Comparison of ENCODE assay signal across 8 cellular contexts in the genomic region with DNA sequence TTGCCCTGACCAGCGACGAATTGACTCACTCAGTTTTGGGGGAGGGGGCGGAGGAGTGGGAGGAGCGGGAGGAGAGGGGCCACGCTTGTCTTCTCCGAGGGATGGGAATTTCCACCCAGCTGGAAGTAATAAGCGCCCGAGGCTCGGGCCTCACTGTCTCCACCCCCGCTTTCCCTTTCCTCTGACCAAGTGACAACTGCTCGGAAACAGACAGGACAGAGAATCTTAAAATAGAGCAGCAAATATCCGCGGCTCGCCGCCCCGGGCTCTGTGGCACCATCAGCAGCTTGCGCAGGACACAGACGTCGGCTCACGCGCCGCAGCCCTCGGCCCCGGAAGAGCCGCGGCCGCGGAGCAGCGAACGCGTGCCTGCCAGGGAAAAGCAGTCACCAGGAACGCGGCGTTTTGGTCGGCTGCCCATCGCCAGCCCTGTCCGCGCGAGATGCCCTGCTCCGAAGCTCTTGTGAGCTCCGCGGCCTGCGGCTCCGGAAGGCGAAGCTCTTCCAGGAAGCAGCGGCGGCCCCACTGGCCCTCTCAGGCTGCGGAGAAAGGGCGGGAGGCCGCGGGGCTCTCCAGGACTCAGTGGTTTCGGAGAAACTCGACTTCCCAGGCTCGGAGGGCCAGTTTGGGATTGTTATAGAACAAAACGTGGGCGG. TPM values are rescaled to one million over a fixed set of nuclear protein-coding genes. Genes with fewer than 3 reads are reported as not detected.
DNase-seq lines count a peak whose midpoint lies in the region; ATAC-seq and TF ChIP-seq lines count a peak whose summit lies in the region.

No MANE protein-coding gene starts in this region.

- H4K20me1 ChIP-seq in Karpas-422 (ENCODE audit: insufficient read depth, low read depth, low read length): no peaks in the 10 kb centered on the region

- ATAC-seq in GM21526 (IDR thresholded peaks at IDR 0.05; ENCODE audit: low FRiP score, unreplicated experiment) (peak; percentile 34), GM19328 (IDR thresholded peaks at IDR 0.05; ENCODE audit: unreplicated experiment) (no peak)

- in situ Hi-C loops in astrocyte of the cerebellum (cut with HindIII; ENCODE audit: low sequenced_read_pairs): no loop called here

- H3K4me1 ChIP-seq in Karpas-422 (ENCODE audit: low read length): peaks cover 46% of the 10 kb centered on the region
- peaks cover 5% of the 10 kb centered on the region for H3K4me1 ChIP-seq in rectal smooth muscle tissue (ENCODE audit: control insufficient read depth, insufficient read depth, low read length)

- H3K4me3 ChIP-seq in Karpas-422 (ENCODE audit: low read length): peak overlapping the region; percentile 67
- H3K4me3 ChIP-seq in astrocyte of the cerebellum (ENCODE audit: low read depth, low read length): peak overlapping the region; percentile 42
- H3K4me3 ChIP-seq in rectal smooth muscle tissue (ENCODE audit: low read length): peak overlapping the region; percentile 58

- peak overlapping the region; percentile 76 for H3K27ac ChIP-seq in Karpas-422 (ENCODE audit: low read length)
- peak overlapping the region; percentile 79 for H3K27ac ChIP-seq in rectal smooth muscle tissue (ENCODE audit: low read depth, low read length)

- peak overlapping the region; percentile 70 for H3K9ac ChIP-seq in Karpas-422 (ENCODE audit: low read length)
- H3K9ac ChIP-seq in rectal smooth muscle tissue (ENCODE audit: low read length): peak overlapping the region; percentile 33

- peak overlapping the region; percentile 76 for H2AFZ ChIP-seq in Karpas-422 (ENCODE audit: low read length)

- H3K79me2 ChIP-seq in Karpas-422 (ENCODE audit: low read length): no peaks in the 10 kb centered on the region

- H3K36me3 ChIP-seq in Karpas-422 (ENCODE audit: insufficient read depth, low read length) (no peaks in the 10 kb centered on the region), rectal smooth muscle tissue (ENCODE audit: control insufficient read depth, insufficient read depth, low read length) (no peaks in the 10 kb centered on the region)

- DNase-seq in DMS114 treated with DMSO at 0.1 percent for 48 hours (lab: John Stamatoyannopoulos, UW; ENCODE audit: unreplicated experiment): peak; percentile 45
- peak; percentile 83 for DNase-seq in Karpas-422
- peak in 4 of 5 donors; percentile 21 to 67 (median 30) for DNase-seq in T-helper 1 cell
- DNase-seq in astrocyte of the cerebellum (ENCODE audit: low read depth): peak; percentile 20
- peak; percentile 83 for DNase-seq in hepatic stellate cell (ENCODE audit: low spot score)

- peak overlapping the region; percentile 98 for H3K4me2 ChIP-seq in Karpas-422 (ENCODE audit: low read depth, low read length, poor library complexity, severe bottlenecking)

- H3K9me3 ChIP-seq in Karpas-422 (ENCODE audit: low read length): no peaks in the 10 kb centered on the region

- H3K27me3 ChIP-seq in Karpas-422 (ENCODE audit: low read length) (no peaks in the 10 kb centered on the region), rectal smooth muscle tissue (ENCODE audit: control insufficient read depth, insufficient read depth, low read length) (no peaks in the 10 kb centered on the region)

- H3K9me2 ChIP-seq in Karpas-422 (replicated peaks; ENCODE audit: insufficient read depth, low read length): no peaks in the 10 kb centered on the region

- TF ChIP-seq CTCF in astrocyte of the cerebellum (IDR thresholded peaks at IDR 0.05; ENCODE audit: low read depth, low read length, missing control alignments): no peak

RNA-seq across cellular contexts. Expression of gene RGS16, which starts 10.7 kb away (rescaled TPM):
- 19.0 and 27.7 TPM in 2 replicates for total RNA-seq in Karpas-422 (2014; rRNA removed; shearing (Covaris generic); ENCODE audit: low replicate concordance)

RNA-seq across cellular contexts. Expression of gene RNASEL, which starts 25.9 kb away (rescaled TPM):
- total RNA-seq in Karpas-422 (2014; rRNA removed; shearing (Covaris generic); ENCODE audit: low replicate concordance): 11.8 and 17.3 TPM in 2 replicates

Comparison
In these comparisons a context has a peak if more than half of its experiments do, and no peak if none do; other contexts are left out.
1. DNase-seq: peak in every context shown above with its lines; median percentile 83 in Karpas-422; 83 in hepatic stellate cell; 45 in DMS114 treated with DMSO at 0.1 percent for 48 hours; 30 in T-helper 1 cell; 20 in astrocyte of the cerebellum.